ENCODE assay signal across 35 cellular contexts in the genomic region with DNA sequence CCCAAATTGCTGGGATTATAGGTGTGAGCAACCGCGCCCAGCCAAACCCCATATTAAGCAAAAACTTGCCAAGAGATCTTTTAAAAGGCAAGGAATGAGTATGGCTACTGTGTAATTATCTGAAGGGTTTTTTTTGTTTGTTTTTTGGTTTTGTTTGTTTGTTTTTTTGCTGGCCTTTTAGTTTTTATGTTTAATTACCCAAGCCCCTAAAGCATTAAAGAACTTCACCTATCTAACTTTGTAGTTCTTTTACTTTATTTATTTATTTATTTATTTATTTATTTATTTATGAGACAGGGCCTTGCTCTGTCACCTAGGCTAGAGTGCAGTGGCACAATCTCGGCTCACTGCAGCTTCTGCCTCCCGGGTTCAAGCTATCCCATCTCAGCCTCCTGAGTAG.
"Had no signal": no experiment of that assay in that cellular context is flagged by ENCODE, and none has a peak within 500 bp of the region (broad histone marks: within the 10 kb centered on the region; RNA-seq: fewer than 3 reads in every experiment).

No MANE protein-coding gene starts in this region.

- ATAC-seq: activated CD8-positive, alpha-beta T cell treated with anti-CD3 and anti-CD28 coated beads for 36 hours; activated T-cell treated with anti-CD3 and anti-CD28 coated beads, Interleukin-2, amount 50 U/mL, for 72 hours; activated T-helper 17 cell treated with anti-CD3 and anti-CD28 coated beads, Interleukin-2, amount 50 U/mL, for 72 hours; PC-3; T-cell had no signal

- H3K9me3 Mint-ChIP-seq: activated CD4-positive, alpha-beta T cell treated with anti-CD3 and anti-CD28 coated beads, Interleukin-2, amount 10 ng/mL, durations not matched to agents 24 days and 14 days; activated CD8-positive, alpha-beta T cell treated with anti-CD3 and anti-CD28 coated beads for 36 hours; activated naive CD8-positive, alpha-beta T cell treated with anti-CD3 and anti-CD28 coated beads for 36 hours; activated T-cell treated with anti-CD3 and anti-CD28 coated beads, Interleukin-2, amount 50 U/mL, for 72 hours; activated T-helper 17 cell treated with anti-CD3 and anti-CD28 coated beads, Interleukin-2, amount 50 U/mL, for 72 hours; central memory CD8-positive, alpha-beta T cell; T-cell had no signal

- H3K4me3 ChIP-seq: ascending aorta, cardiac muscle cell, coronary artery, Peyer's patch, SJSA1 had no signal

- H3K27me3 ChIP-seq: ascending aorta, cardiac muscle cell, Peyer's patch, SJSA1 had no signal

- H3K27ac ChIP-seq: ascending aorta, cardiac muscle cell, coronary artery, Peyer's patch, SJSA1, WERI-Rb-1 had no signal

- DNase-seq: activated CD4-positive, alpha-beta T cell treated with anti-CD3 and anti-CD28 coated beads, Interleukin-2, amount 10 ng/mL, durations not matched to agents 24 days and 14 days; activated CD4-positive, alpha-beta T cell treated with anti-CD3 and anti-CD28 coated beads, Interleukin-2, amount 50 U/mL, for 4 hours; activated CD8-positive, alpha-beta T cell treated with anti-CD3 and anti-CD28 coated beads for 36 hours; activated effector memory CD4-positive, alpha-beta T cell treated with anti-CD3 and anti-CD28 coated beads, Interleukin-2, amount 50 U/mL, for 16 hours; activated naive CD4-positive, alpha-beta T cell; activated naive CD4-positive, alpha-beta T cell treated with anti-CD3 and anti-CD28 coated beads, Interleukin-2, amount 50 U/mL, for 16 hours; activated naive CD8-positive, alpha-beta T cell treated with anti-CD3 and anti-CD28 coated beads for 36 hours; activated T-cell treated with anti-CD3 and anti-CD28 coated beads, Interleukin-2, amount 50 U/mL, for 1 hour; activated T-cell treated with anti-CD3 and anti-CD28 coated beads, Interleukin-2, amount 50 U/mL, for 72 hours; amniotic stem cell; NCI-H1092 treated with DMSO at 0.1 percent for 48 hours; NCI-H187 treated with DMSO at 0.1 percent for 48 hours; NCI-H2081; NCI-H2171 treated with DMSO at 0.1 percent for 48 hours; NCI-H2227 treated with DMSO at 0.1 percent for 48 hours; NCI-H446; NCI-H510A treated with DMSO at 0.1 percent for 48 hours; NCI-H526 treated with DMSO at 0.1 percent for 48 hours; NCI-H82; NK-92 treated with Interleukin-12 subunit alpha and Interleukin-12 subunit beta, amount 100 ng/mL, for 24 hours; PC-3; Peyer's patch; RPMI8226; SHP77 treated with DMSO at 0.1 percent for 48 hours; SK-N-SH; T-cell; T-helper 2 cell; T-helper 9 cell; WERI-Rb-1 had no signal

- H3K27me3 Mint-ChIP-seq: activated CD4-positive, alpha-beta T cell treated with anti-CD3 and anti-CD28 coated beads, Interleukin-2, amount 10 ng/mL, durations not matched to agents 24 days and 14 days; activated CD8-positive, alpha-beta T cell treated with anti-CD3 and anti-CD28 coated beads for 36 hours; activated naive CD8-positive, alpha-beta T cell treated with anti-CD3 and anti-CD28 coated beads for 36 hours; activated T-helper 17 cell treated with anti-CD3 and anti-CD28 coated beads, Interleukin-2, amount 50 U/mL, for 72 hours; central memory CD8-positive, alpha-beta T cell; T-cell had no signal

- H3K27ac Mint-ChIP-seq: activated CD4-positive, alpha-beta T cell treated with anti-CD3 and anti-CD28 coated beads, Interleukin-2, amount 10 ng/mL, durations not matched to agents 24 days and 14 days; activated CD8-positive, alpha-beta T cell treated with anti-CD3 and anti-CD28 coated beads for 36 hours; activated naive CD8-positive, alpha-beta T cell treated with anti-CD3 and anti-CD28 coated beads for 36 hours; activated T-cell treated with anti-CD3 and anti-CD28 coated beads, Interleukin-2, amount 50 U/mL, for 72 hours; activated T-helper 17 cell treated with anti-CD3 and anti-CD28 coated beads, Interleukin-2, amount 50 U/mL, for 72 hours; T-cell had no signal

- H3K9me3 ChIP-seq: ascending aorta, Peyer's patch, SJSA1, SK-N-SH had no signal

- H3K4me3 Mint-ChIP-seq: activated CD4-positive, alpha-beta T cell treated with anti-CD3 and anti-CD28 coated beads, Interleukin-2, amount 10 ng/mL, durations not matched to agents 24 days and 14 days; activated CD8-positive, alpha-beta T cell treated with anti-CD3 and anti-CD28 coated beads for 36 hours; activated naive CD8-positive, alpha-beta T cell treated with anti-CD3 and anti-CD28 coated beads for 36 hours; activated T-cell treated with anti-CD3 and anti-CD28 coated beads, Interleukin-2, amount 50 U/mL, for 72 hours; activated T-helper 17 cell treated with anti-CD3 and anti-CD28 coated beads, Interleukin-2, amount 50 U/mL, for 72 hours; central memory CD8-positive, alpha-beta T cell; T-cell had no signal
